15 cellular contexts compared by ENCODE assay signal in genomic region chr14:54807428-54807827, GRCh38.
DNase-seq lines count a peak whose midpoint lies in the region; ATAC-seq, FAIRE-seq and TF ChIP-seq lines count a peak whose summit lies in the region.
"Had no signal": no experiment of that assay in that cellular context is flagged by ENCODE, and none has a peak within 500 bp of the region (broad histone marks: within the 10 kb centered on the region; RNA-seq: fewer than 3 reads in every experiment).

No MANE protein-coding gene starts in this region.

- H3K27me3 Mint-ChIP-seq in activated naive CD4-positive, alpha-beta T cell treated with anti-CD3 and anti-CD28 coated beads for 36 hours (ENCODE audit: low read depth) = peaks cover 8% of the 10 kb centered on the region

- FAIRE-seq in HepG2 (lab: Jason Lieb, UNC) = no peak

- no peak overlapping the region for H2BK120ac ChIP-seq in neuronal stem cell (ENCODE audit: low read depth, low read length)

- no peak overlapping the region for H2BK15ac ChIP-seq in neuronal stem cell (ENCODE audit: low read length)

- no peaks in the 10 kb centered on the region for H3K27me3 ChIP-seq in HepG2 (ENCODE audit: control insufficient read depth in 1 of 2, insufficient read depth in 2 of 2, low read length in 2 of 2)
- no peaks in the 10 kb centered on the region for H3K27me3 ChIP-seq in right lobe of liver
- peaks cover 0 to 19% (median 0%) of the 10 kb centered on the region in 3 experiments for H3K27me3 ChIP-seq in neuronal stem cell (ENCODE audit: control insufficient read depth in 3 of 3, insufficient read depth in 3 of 3, low read depth in 1 of 3, low read length in 3 of 3)
- H3K27me3 ChIP-seq: BE2C had no signal

- H2BK5ac ChIP-seq in neuronal stem cell (ENCODE audit: low read length) = no peak overlapping the region

- H3K4me1 ChIP-seq in HepG2 (ENCODE audit: insufficient read depth, low read length) (peaks cover 55% of the 10 kb centered on the region), right lobe of liver (no peaks in the 10 kb centered on the region), neuronal stem cell (ENCODE audit: control insufficient read depth in 2 of 2, insufficient read depth in 1 of 2, low read depth in 1 of 2, low read length in 2 of 2) (peaks cover 0 to 2% of the 10 kb centered on the region in 2 donors)

- no peak overlapping the region for H3K14ac ChIP-seq in neuronal stem cell (ENCODE audit: low read length)

- H3K27ac ChIP-seq in HepG2 (ENCODE audit: extremely low read length, insufficient read depth, low read length) (no peak overlapping the region), right lobe of liver (no peak overlapping the region), neuronal stem cell (replicated peaks; ENCODE audit: low read length) (no peak overlapping the region)
- H3K27ac ChIP-seq: C4-2B had no signal

- in situ Hi-C loops in HepG2 (cut with HindIII; ENCODE audit: extremely low pct_ligation_motif_present, low pct_unique_long_range_greater_than_20kb) = loop anchor here (10.0 kb wide), 1 partner anchor 243 kb away; the partner anchor contains the start of gene SAMD4A

- POLR2A ChIA-PET in HepG2 (lab: Yijun Ruan, JAX) = interaction anchor here (1.0 to 2.1 kb wide), 3 partner anchors 11 to 241 kb away, joined by 4 to 6 read pairs (median 5); partner anchors contain the start of gene SAMD4A

- no peak for TF ChIP-seq RAD21 in HepG2 (CRISPR knock-in tag; IDR thresholded peaks at IDR 0.05)

- H3K18ac ChIP-seq in neuronal stem cell (ENCODE audit: low read length) = no peak overlapping the region

- no peak overlapping the region for H4K8ac ChIP-seq in neuronal stem cell (ENCODE audit: low read depth, low read length)

- no peaks in the 10 kb centered on the region for H3K36me3 ChIP-seq in HepG2 (replicated peaks in 1 of 2; ENCODE audit: control insufficient read depth in 1 of 2, insufficient read depth in 2 of 2, low read length in 2 of 2)
- no peaks in the 10 kb centered on the region for H3K36me3 ChIP-seq in right lobe of liver
- H3K36me3 ChIP-seq in neuronal stem cell (replicated peaks in 1 of 2; ENCODE audit: control insufficient read depth in 2 of 2, insufficient read depth in 2 of 2, low read length in 2 of 2) = no peaks in the 10 kb centered on the region
- H3K36me3 ChIP-seq: BE2C had no signal

- H4K91ac ChIP-seq in neuronal stem cell (ENCODE audit: low read depth, low read length, poor library complexity) = no peak overlapping the region

- DNase-seq in HepG2 (ENCODE audit: low spot score) (no peak), right lobe of liver (no peak), fibroblast of pulmonary artery (ENCODE audit: low read depth) (peak; percentile 13), neuronal stem cell (ENCODE audit: low spot score) (no peak), Ammon's horn (ENCODE audit: low spot score) (no peak)
- no peak for DNase-seq in activated naive CD4-positive, alpha-beta T cell treated with anti-CD3 and anti-CD28 coated beads for 36 hours
- DNase-seq: ACHN; CD4-positive, alpha-beta memory T cell; DMS79; H7 had no signal

- H3K4me3 Mint-ChIP-seq in activated naive CD4-positive, alpha-beta T cell treated with anti-CD3 and anti-CD28 coated beads for 36 hours = no peak overlapping the region
- H3K4me3 Mint-ChIP-seq: CD4-positive, alpha-beta memory T cell; GM23338 had no signal

- peaks cover 6% of the 10 kb centered on the region for H3K4me1 Mint-ChIP-seq in activated naive CD4-positive, alpha-beta T cell treated with anti-CD3 and anti-CD28 coated beads for 36 hours (ENCODE audit: low read depth)

- no peaks in the 10 kb centered on the region for H3K79me1 ChIP-seq in neuronal stem cell (ENCODE audit: low read depth, low read length)

- H2AK5ac ChIP-seq in neuronal stem cell (ENCODE audit: low read depth, low read length) = no peak overlapping the region

- no peak overlapping the region for H3K4ac ChIP-seq in neuronal stem cell (ENCODE audit: low read length)

- H3K27ac Mint-ChIP-seq in activated naive CD4-positive, alpha-beta T cell treated with anti-CD3 and anti-CD28 coated beads for 36 hours = no peak overlapping the region
- H3K27ac Mint-ChIP-seq: CD4-positive, alpha-beta memory T cell; GM23338 had no signal

- H3K9ac ChIP-seq in HepG2 (ENCODE audit: insufficient read depth, low read depth, low read length) = no peak overlapping the region
- H3K9ac ChIP-seq in neuronal stem cell (ENCODE audit: low read depth, low read length, poor library complexity) = peak overlapping the region; percentile 21

- no peaks in the 10 kb centered on the region for H3K36me3 Mint-ChIP-seq in activated naive CD4-positive, alpha-beta T cell treated with anti-CD3 and anti-CD28 coated beads for 36 hours (ENCODE audit: low read depth)
- H3K36me3 Mint-ChIP-seq: CD4-positive, alpha-beta memory T cell had no signal

- no peak overlapping the region for H3K23ac ChIP-seq in neuronal stem cell (ENCODE audit: low read depth, low read length, poor library complexity)

- BruUV-seq in HepG2 (replicated peaks; lab: Mats Ljungman, UMichigan) = no TSS peak

- peak; percentile 4; the same call in 1 of the 3 replicates for ATAC-seq in HepG2
- ATAC-seq in right lobe of liver = no peak
- no peak for ATAC-seq in HG02981 (IDR thresholded peaks at IDR 0.05; ENCODE audit: unreplicated experiment)
- ATAC-seq in HG03159 (IDR thresholded peaks at IDR 0.05; ENCODE audit: unreplicated experiment) = no peak
- ATAC-seq: GM23338 had no signal

- TF ChIP-seq POLR2A in HepG2 (IDR thresholded peaks at IDR 0.05; ENCODE audit: insufficient read depth in 1 of 2, low read depth in 2 of 2, low read length in 2 of 2) (no peak), right lobe of liver (IDR thresholded peaks at IDR 0.05) (no peak)

- H3K79me2 ChIP-seq in HepG2 (ENCODE audit: insufficient read depth, low read length) = no peaks in the 10 kb centered on the region

- H4K20me1 ChIP-seq in HepG2 (ENCODE audit: insufficient read depth, low read length) = no peaks in the 10 kb centered on the region

- H3K4me3 ChIP-seq in HepG2 (replicated peaks in 1 of 3; ENCODE audit: insufficient read depth in 1 of 3, low read depth in 2 of 3, low read length in 3 of 3) = no peak overlapping the region
- H3K4me3 ChIP-seq in right lobe of liver = no peak overlapping the region
- no peak overlapping the region for H3K4me3 ChIP-seq in fibroblast of pulmonary artery (replicated peaks; ENCODE audit: low read depth, low read length)
- H3K4me3 ChIP-seq in neuronal stem cell (ENCODE audit: low read length in 2 of 2) = no peak overlapping the region
- H3K4me3 ChIP-seq: GM23338 had no signal

- CTCF ChIA-PET in HepG2 (lab: Yijun Ruan, JAX; ENCODE audit: low intra/inter-chr PET ratio, low total read pairs) = no interaction called here
- CTCF ChIA-PET in activated naive CD4-positive, alpha-beta T cell treated with anti-CD3 and anti-CD28 coated beads for 36 hours (lab: Charles Lee) = interaction anchor here (0.6 to 4.6 kb wide), 7 partner anchors 32 to 257 kb away, joined by 3 to 65 read pairs (median 4); no protein-coding TSS in a partner anchor

- WGBS in HepG2 (ENCODE audit: low lambda C conversion rate) = 16% methylated on average over 6 of the region's 6 CpGs
- no CpG with 5 or more reads among the region's 6 CpGs for WGBS in right lobe of liver (ENCODE audit: insufficient coverage, low coverage, low lambda C conversion rate, missing lambda C conversion rate)
- WGBS in neuronal stem cell (ENCODE audit: extremely low coverage in 2 of 2, insufficient read length in 2 of 2, insufficient replicate concordance in 1 of 2), 2 donors = no CpG with 5 or more reads among the region's 6 CpGs

- H2BK12ac ChIP-seq in neuronal stem cell (ENCODE audit: low read length) = no peak overlapping the region

- no peak for TF ChIP-seq CTCF in HepG2 (CRISPR knock-in tag; IDR thresholded peaks at IDR 0.05)
- no peak for TF ChIP-seq CTCF in right lobe of liver (IDR thresholded peaks at IDR 0.05)
- TF ChIP-seq CTCF in fibroblast of pulmonary artery (IDR thresholded peaks at IDR 0.05; ENCODE audit: low read length, missing control alignments) = no peak

- H3K9me3 Mint-ChIP-seq in activated naive CD4-positive, alpha-beta T cell treated with anti-CD3 and anti-CD28 coated beads for 36 hours = no peaks in the 10 kb centered on the region
- H3K9me3 Mint-ChIP-seq: CD4-positive, alpha-beta memory T cell; GM23338 had no signal

- H3K9me3 ChIP-seq in HepG2 (ENCODE audit: low read length) = no peaks in the 10 kb centered on the region
- H3K9me3 ChIP-seq in right lobe of liver = no peaks in the 10 kb centered on the region
- H3K9me3 ChIP-seq in neuronal stem cell (replicated peaks in 1 of 2; ENCODE audit: control insufficient read depth in 2 of 2, insufficient read depth in 1 of 2, low read depth in 1 of 2, low read length in 2 of 2) = no peaks in the 10 kb centered on the region
- H3K9me3 ChIP-seq: BE2C had no signal

- H3K4me2 ChIP-seq in HepG2 (ENCODE audit: low read depth, low read length) = peak overlapping the region; percentile 46
- no peak overlapping the region for H3K4me2 ChIP-seq in neuronal stem cell (ENCODE audit: insufficient read depth, low read length, poor library complexity, severe bottlenecking)
- H3K4me2 ChIP-seq: GM23338 had no signal

- intact Hi-C loops in HepG2 (cut with micrococcal nuclease; ENCODE audit: unreplicated experiment) (loop anchor here (5.0 to 10.0 kb wide), 3 partner anchors 85 to 310 kb away; partner anchors contain the start of gene SAMD4A), right lobe of liver (cut with DNase I) (no loop called here)
- intact Hi-C loops in activated naive CD4-positive, alpha-beta T cell treated with anti-CD3 and anti-CD28 coated beads for 36 hours (cut with micrococcal nuclease) = loop anchor here (2.0 kb wide), 1 partner anchor 77 kb away; no protein-coding TSS in a partner anchor

- no peak for TF ChIP-seq EP300 in HepG2 (IDR thresholded peaks at IDR 0.05; ENCODE audit: low read depth in 2 of 2, low read length in 2 of 2)
- no peak for TF ChIP-seq EP300 in HepG2 (CRISPR knock-in tag; IDR thresholded peaks at IDR 0.05; ENCODE audit: borderline replicate concordance)

- no peak overlapping the region for H2AFZ ChIP-seq in HepG2 (ENCODE audit: low read length)
- no peak overlapping the region for H2AFZ ChIP-seq in neuronal stem cell (ENCODE audit: low read length)
- H2AFZ ChIP-seq: GM23338 had no signal

TF ChIP-seq in HepG2, 621 proteins besides CTCF, POLR2A, EP300 and RAD21 (continues in another document):
- TF ChIP-seq THAP7 (CRISPR knock-in tag; IDR thresholded peaks at IDR 0.05) (no peak), ZBTB38 (CRISPR knock-in tag; IDR thresholded peaks at IDR 0.05) (no peak), DMAP1 (CRISPR knock-in tag; IDR thresholded peaks at IDR 0.05) (no peak)

Comparison
In these comparisons a context has a peak if more than half of its experiments do, and no peak if none do; other contexts are left out.
1. intact Hi-C loops: an anchor here in HepG2 (5.0 to 10.0 kb wide) and activated naive CD4-positive, alpha-beta T cell treated with anti-CD3 and anti-CD28 coated beads for 36 hours (2.0 kb wide); none called in right lobe of liver.